Comparison of ENCODE assay signal across 8 cellular contexts in the genomic region with DNA sequence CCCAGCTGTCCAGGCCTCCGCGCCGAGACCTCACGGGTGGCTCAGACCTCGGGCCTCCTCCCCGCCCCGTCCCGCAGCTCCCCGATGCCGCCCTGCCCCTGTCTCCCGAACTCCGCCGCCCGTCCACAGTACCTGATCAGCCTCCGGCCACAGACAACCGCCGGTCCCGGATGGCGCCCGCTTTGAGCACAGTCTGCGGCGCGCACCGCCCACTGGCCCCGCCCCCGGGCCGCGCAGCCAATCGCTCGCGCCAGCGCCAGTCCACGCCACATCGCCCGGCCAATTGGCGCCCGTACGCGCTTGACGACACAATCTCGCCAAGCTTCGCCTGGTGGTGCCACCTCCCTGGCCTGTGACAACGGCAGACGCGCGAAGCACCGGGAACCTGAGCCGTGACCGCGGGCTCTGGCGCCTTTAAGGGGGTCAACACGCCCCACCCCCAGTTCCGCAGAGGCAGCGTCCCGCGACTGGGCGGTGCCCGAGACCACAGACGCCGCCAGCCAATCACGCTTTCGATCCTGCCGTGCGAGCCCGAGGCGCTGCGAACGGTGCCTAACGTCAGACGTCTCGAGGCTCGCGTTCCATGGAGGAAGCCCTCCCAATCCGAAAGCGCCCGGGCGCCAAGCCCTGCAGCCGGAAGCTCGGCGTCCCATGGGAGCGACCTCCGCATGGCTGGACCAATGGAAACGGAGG.
DNase-seq lines count a peak whose midpoint lies in the region; ATAC-seq lines count a peak whose summit lies in the region.

IDI1 (minus strand) TSS at position 388 of the 693 bp plus-strand sequence; CDS start at position 272, 116 bp downstream.

- ATAC-seq in GM19328 (IDR thresholded peaks at IDR 0.05; ENCODE audit: unreplicated experiment) (peak; percentile 76), HG03469 (IDR thresholded peaks at IDR 0.05; ENCODE audit: unreplicated experiment) (peak; percentile 70)

- H3K4me3 ChIP-seq in BLaER1 treated with 17β-estradiol and CSF1 and Interleukin-3, amounts not matched to agents 10 nM and 100 nM: peak within 1 kb of the TSS; percentile 75 to 95 (median 84)

- H3K9ac ChIP-seq in BLaER1 treated with 17β-estradiol and CSF1 and Interleukin-3, amounts not matched to agents 10 nM and 100 nM: peak within 1 kb of the TSS; percentile 86 to 95 (median 93)

- DNase-seq in NCI-H526 (lab: John Stamatoyannopoulos, UW) (peak; percentile 94 to 99), kidney tubule cell (ENCODE audit: low spot score) (peak; percentile 99)
- peak; percentile 97 for DNase-seq in activated CD4-positive, alpha-beta T cell treated with anti-CD3 and anti-CD28 coated beads for 48 hours
- peak; percentile 87 for DNase-seq in stimulated activated CD4-positive, alpha-beta T cell treated with anti-CD3 and anti-CD28 coated beads, Interleukin-1b, Interleukin-23, amount 100 ng/mL, for 1 hour (ENCODE audit: low read depth in 2 of 2)

- peak within 1 kb of the TSS; percentile 88 to 96 (median 92) for H3K27ac ChIP-seq in BLaER1 treated with 17β-estradiol and CSF1 and Interleukin-3, amounts not matched to agents 10 nM and 100 nM
- H3K27ac ChIP-seq in cingulate gyrus (ENCODE audit: low read depth, low read length): peak within 1 kb of the TSS; percentile 100

- peaks cover 55 to 72% (median 67%) of the 10 kb centered on the region in 10 experiments for H3K4me1 ChIP-seq in BLaER1 treated with 17β-estradiol and CSF1 and Interleukin-3, amounts not matched to agents 10 nM and 100 nM

- H3K9me3 ChIP-seq in BLaER1 treated with 17β-estradiol and CSF1 and Interleukin-3, amounts not matched to agents 10 nM and 100 nM (replicated peaks in 1 of 11): no peaks in the 10 kb centered on the region

- peak within 1 kb of the TSS; percentile 84 to 96 (median 91) for H3K4me2 ChIP-seq in BLaER1 treated with 17β-estradiol and CSF1 and Interleukin-3, amounts not matched to agents 10 nM and 100 nM

- no peaks in the 10 kb centered on the region for H3K27me3 ChIP-seq in BLaER1 treated with 17β-estradiol and CSF1 and Interleukin-3, amounts not matched to agents 10 nM and 100 nM

- peaks cover 15 to 66% (median 38%) of the 10 kb centered on the region in 11 experiments; a peak in 17 of 22 replicates for H4K20me1 ChIP-seq in BLaER1 treated with 17β-estradiol and CSF1 and Interleukin-3, amounts not matched to agents 10 nM and 100 nM

- peaks cover 25 to 45% (median 34%) of the 10 kb centered on the region in 11 experiments for H3K36me3 ChIP-seq in BLaER1 treated with 17β-estradiol and CSF1 and Interleukin-3, amounts not matched to agents 10 nM and 100 nM

Comparison
In these comparisons a context has a peak if more than half of its experiments do, and no peak if none do; other contexts are left out.
1. Peak in every context shown above with its lines: DNase-seq, ATAC-seq, H3K4me3 ChIP-seq and H3K27ac ChIP-seq.